Comparison of ENCODE assay signal across 35 cellular contexts in the genomic region with DNA sequence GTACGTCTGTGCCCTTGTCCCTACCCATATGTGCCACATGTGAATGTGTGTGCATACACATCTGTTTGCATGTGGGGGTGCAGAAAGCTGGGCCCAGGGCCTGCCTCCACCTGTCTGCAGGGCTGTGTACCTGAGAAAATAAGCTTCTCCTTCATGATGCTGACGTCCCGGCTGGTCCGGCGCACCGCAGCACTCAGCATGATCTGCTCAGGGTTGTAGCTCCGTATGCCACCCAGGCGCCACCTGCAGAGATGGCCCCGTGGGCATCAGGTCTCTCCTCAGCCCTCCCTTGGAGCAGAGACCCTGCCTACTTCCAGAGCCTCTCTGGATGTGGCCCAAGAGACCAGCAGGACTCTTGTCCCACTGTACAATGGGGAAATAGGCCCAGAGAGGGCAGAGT.
"Had no signal": no experiment of that assay in that cellular context is flagged by ENCODE, and none has a peak within 500 bp of the region (broad histone marks: within the 10 kb centered on the region; RNA-seq: fewer than 3 reads in every experiment).

No MANE protein-coding gene starts in this region.

- H3K9me3 ChIP-seq: adrenal gland, body of pancreas, breast epithelium had no signal

- DNase-seq: activated B cell treated with CpG ODN at 0.5 μM for 24 hours; activated CD4-positive, alpha-beta memory T cell treated with anti-CD3 and anti-CD28 coated beads for 36 hours; activated CD4-positive, alpha-beta T cell treated with anti-CD3 and anti-CD28 coated beads for 4 hours; activated CD4-positive, alpha-beta T cell treated with anti-CD3 and anti-CD28 coated beads, Interleukin-2, amount 10 ng/mL, durations not matched to agents 24 days and 14 days; activated CD4-positive, alpha-beta T cell treated with anti-CD3 and anti-CD28 coated beads, Interleukin-2, amount 50 U/mL, for 1 hour; activated CD4-positive, alpha-beta T cell treated with anti-CD3 and anti-CD28 coated beads, Interleukin-2, amount 50 U/mL, for 4 hours; activated CD4-positive, CD25-positive, alpha-beta regulatory T cell treated with anti-CD3 and anti-CD28 coated beads, Interleukin-2, amount 50 U/mL, for 72 hours; activated CD8-positive, alpha-beta memory T cell treated with anti-CD3 and anti-CD28 coated beads, Interleukin-2, amount 50 U/mL, for 4 hours; activated CD8-positive, alpha-beta T cell treated with anti-CD3 and anti-CD28 coated beads for 36 hours; activated effector memory CD4-positive, alpha-beta T cell treated with anti-CD3 and anti-CD28 coated beads, Interleukin-2, amount 50 U/mL, for 16 hours; activated gamma-delta T cell treated with Interleukin-2 at 50 U/mL for 16 hours; activated naive CD4-positive, alpha-beta T cell; activated naive CD4-positive, alpha-beta T cell treated with anti-CD3 and anti-CD28 coated beads for 36 hours; activated naive CD4-positive, alpha-beta T cell treated with anti-CD3 and anti-CD28 coated beads, Interleukin-2, amount 50 U/mL, for 16 hours; activated naive CD8-positive, alpha-beta T cell treated with anti-CD3 and anti-CD28 coated beads for 36 hours; activated T-cell treated with anti-CD3 and anti-CD28 coated beads for 4 hours; activated T-cell treated with anti-CD3 and anti-CD28 coated beads, Interleukin-2, amount 50 U/mL, for 1 hour; activated T-cell treated with anti-CD3 and anti-CD28 coated beads, Interleukin-2, amount 50 U/mL, for 4 hours; activated T-cell treated with anti-CD3 and anti-CD28 coated beads, Interleukin-2, amount 50 U/mL, for 72 hours; adrenal gland; amniotic stem cell; aorta; body of pancreas; brain microvascular endothelial cell; central memory CD4-positive, alpha-beta T cell; T-helper 1 cell; T-helper 2 cell; T-helper 9 cell had no signal

- H3K27ac Mint-ChIP-seq: activated B cell treated with CpG ODN at 0.5 μM for 24 hours; activated CD4-positive, alpha-beta memory T cell treated with anti-CD3 and anti-CD28 coated beads for 36 hours; activated CD4-positive, alpha-beta T cell treated with anti-CD3 and anti-CD28 coated beads, Interleukin-2, amount 10 ng/mL, durations not matched to agents 24 days and 14 days; activated CD8-positive, alpha-beta T cell treated with anti-CD3 and anti-CD28 coated beads for 36 hours; activated naive CD4-positive, alpha-beta T cell treated with anti-CD3 and anti-CD28 coated beads for 36 hours; activated naive CD8-positive, alpha-beta T cell treated with anti-CD3 and anti-CD28 coated beads for 36 hours; activated T-cell treated with anti-CD3 and anti-CD28 coated beads, Interleukin-2, amount 50 U/mL, for 72 hours; activated T-helper 1 cell treated with anti-CD3 and anti-CD28 coated beads, Interleukin-12 subunit alpha, Interleukin-12 subunit beta, Interleukin-2, Interleukin-4 antibody, amounts not matched to agents 30 ng/mL and 10 ng/mL and 1 ng/mL, durations not matched to agents 14 hours and 24 hours and 36 hours; activated T-helper 17 cell treated with anti-CD3 and anti-CD28 coated beads, Interleukin-2, amount 50 U/mL, for 72 hours; T-helper 1 cell treated with Interleukin-12 subunit alpha and Interleukin-12 subunit beta and Interleukin-4 antibody, amounts not matched to agents 30 μg/mL and 1 μg/mL, for 36 hours; T-helper 2 cell treated with Interferon-gamma antibody and Interleukin-4, amounts not matched to agents 5 μg/mL and 100 μg/mL, for 36 hours had no signal

- H3K4me3 ChIP-seq: adrenal gland, body of pancreas, breast epithelium had no signal

- H3K27ac ChIP-seq: adrenal gland, body of pancreas, brain microvascular endothelial cell, breast epithelium, VCaP had no signal

- H3K36me3 ChIP-seq: adrenal gland, brain microvascular endothelial cell, breast epithelium had no signal

- ATAC-seq: activated CD8-positive, alpha-beta T cell treated with anti-CD3 and anti-CD28 coated beads for 36 hours; activated naive CD4-positive, alpha-beta T cell treated with anti-CD3 and anti-CD28 coated beads, Interleukin-2, amount 50 U/mL, for 72 hours; activated T-cell treated with anti-CD3 and anti-CD28 coated beads, Interleukin-2, amount 50 U/mL, for 4 hours; activated T-cell treated with anti-CD3 and anti-CD28 coated beads, Interleukin-2, amount 50 U/mL, for 72 hours; activated T-helper 17 cell treated with anti-CD3 and anti-CD28 coated beads, Interleukin-2, amount 50 U/mL, for 72 hours; body of pancreas had no signal

- H3K4me1 ChIP-seq: adrenal gland, body of pancreas, breast epithelium had no signal

- H3K27me3 ChIP-seq: body of pancreas, breast epithelium had no signal

- H3K36me3 Mint-ChIP-seq: activated naive CD4-positive, alpha-beta T cell treated with anti-CD3 and anti-CD28 coated beads, Interleukin-2, amount 50 U/mL, for 72 hours; activated naive CD8-positive, alpha-beta T cell treated with anti-CD3 and anti-CD28 coated beads for 36 hours had no signal

- H3K4me3 Mint-ChIP-seq: activated B cell treated with CpG ODN at 0.5 μM for 24 hours; activated CD4-positive, alpha-beta memory T cell treated with anti-CD3 and anti-CD28 coated beads for 36 hours; activated CD4-positive, alpha-beta T cell treated with anti-CD3 and anti-CD28 coated beads, Interleukin-2, amount 10 ng/mL, durations not matched to agents 24 days and 14 days; activated CD8-positive, alpha-beta T cell treated with anti-CD3 and anti-CD28 coated beads for 36 hours; activated naive CD4-positive, alpha-beta T cell treated with anti-CD3 and anti-CD28 coated beads for 36 hours; activated naive CD8-positive, alpha-beta T cell treated with anti-CD3 and anti-CD28 coated beads for 36 hours; activated T-cell treated with anti-CD3 and anti-CD28 coated beads, Interleukin-2, amount 50 U/mL, for 4 hours; activated T-cell treated with anti-CD3 and anti-CD28 coated beads, Interleukin-2, amount 50 U/mL, for 72 hours; activated T-helper 1 cell treated with anti-CD3 and anti-CD28 coated beads, Interleukin-12 subunit alpha, Interleukin-12 subunit beta, Interleukin-2, Interleukin-4 antibody, amounts not matched to agents 30 ng/mL and 10 ng/mL and 1 ng/mL, durations not matched to agents 14 hours and 24 hours and 36 hours; activated T-helper 17 cell treated with anti-CD3 and anti-CD28 coated beads, Interleukin-2, amount 50 U/mL, for 72 hours; T-helper 1 cell treated with Interleukin-12 subunit alpha and Interleukin-12 subunit beta and Interleukin-4 antibody, amounts not matched to agents 30 μg/mL and 1 μg/mL, for 36 hours; T-helper 2 cell treated with Interferon-gamma antibody and Interleukin-4, amounts not matched to agents 5 μg/mL and 100 μg/mL, for 36 hours had no signal

- H3K9me3 Mint-ChIP-seq: activated B cell treated with CpG ODN at 0.5 μM for 24 hours; activated CD4-positive, alpha-beta memory T cell treated with anti-CD3 and anti-CD28 coated beads for 36 hours; activated CD4-positive, alpha-beta T cell treated with anti-CD3 and anti-CD28 coated beads, Interleukin-2, amount 10 ng/mL, durations not matched to agents 24 days and 14 days; activated CD8-positive, alpha-beta T cell treated with anti-CD3 and anti-CD28 coated beads for 36 hours; activated naive CD4-positive, alpha-beta T cell treated with anti-CD3 and anti-CD28 coated beads for 36 hours; activated naive CD4-positive, alpha-beta T cell treated with anti-CD3 and anti-CD28 coated beads, Interleukin-2, amount 50 U/mL, for 72 hours; activated naive CD8-positive, alpha-beta T cell treated with anti-CD3 and anti-CD28 coated beads for 36 hours; activated T-cell treated with anti-CD3 and anti-CD28 coated beads, Interleukin-2, amount 50 U/mL, for 4 hours; activated T-cell treated with anti-CD3 and anti-CD28 coated beads, Interleukin-2, amount 50 U/mL, for 72 hours; activated T-helper 1 cell treated with anti-CD3 and anti-CD28 coated beads, Interleukin-12 subunit alpha, Interleukin-12 subunit beta, Interleukin-2, Interleukin-4 antibody, amounts not matched to agents 30 ng/mL and 10 ng/mL and 1 ng/mL, durations not matched to agents 14 hours and 24 hours and 36 hours; activated T-helper 17 cell treated with anti-CD3 and anti-CD28 coated beads, Interleukin-2, amount 50 U/mL, for 72 hours; T-helper 1 cell treated with Interleukin-12 subunit alpha and Interleukin-12 subunit beta and Interleukin-4 antibody, amounts not matched to agents 30 μg/mL and 1 μg/mL, for 36 hours; T-helper 2 cell treated with Interferon-gamma antibody and Interleukin-4, amounts not matched to agents 5 μg/mL and 100 μg/mL, for 36 hours had no signal

- H3K4me1 Mint-ChIP-seq: activated B cell treated with CpG ODN at 0.5 μM for 24 hours had no signal
